In genomic region chr12:105351523-105351922, GRCh38 we compare ENCODE assay signal across 13 cellular contexts. TPM values are rescaled to one million over a fixed set of nuclear protein-coding genes. Genes with fewer than 3 reads are reported as not detected.
DNase-seq lines count a peak whose midpoint lies in the region; ATAC-seq and TF ChIP-seq lines count a peak whose summit lies in the region.
"Had no signal": no experiment of that assay in that cellular context is flagged by ENCODE, and none has a peak within 500 bp of the region (broad histone marks: within the 10 kb centered on the region; RNA-seq: fewer than 3 reads in every experiment).

No MANE protein-coding gene starts in this region.

- no peaks in the 10 kb centered on the region for H3K27me3 Mint-ChIP-seq in neural crest cell (ENCODE audit: low read depth)

- ATAC-seq in GM19023 (IDR thresholded peaks at IDR 0.05; ENCODE audit: unreplicated experiment) (peak; percentile 57), GM21717 (IDR thresholded peaks at IDR 0.05; ENCODE audit: unreplicated experiment) (peak; percentile 44), HG03442 (IDR thresholded peaks at IDR 0.05; ENCODE audit: unreplicated experiment) (peak; percentile 52)

- no peak overlapping the region for H3K27ac ChIP-seq in left ventricle myocardium inferior (replicated peaks)
- H3K27ac ChIP-seq: HL-60, neural progenitor cell had no signal

- peaks cover 15% of the 10 kb centered on the region for H3K36me3 Mint-ChIP-seq in neural crest cell (ENCODE audit: low read depth)

- peaks cover 9% of the 10 kb centered on the region for H3K4me1 ChIP-seq in left ventricle myocardium inferior

- H3K9me3 ChIP-seq in left ventricle myocardium inferior (replicated peaks): no peaks in the 10 kb centered on the region

- H3K4me1 Mint-ChIP-seq in neural crest cell: peaks cover 57% of the 10 kb centered on the region

- no peaks in the 10 kb centered on the region for H3K36me3 ChIP-seq in left ventricle myocardium inferior
- H3K36me3 ChIP-seq: neural progenitor cell had no signal

- peak overlapping the region; percentile 39 for H3K27ac Mint-ChIP-seq in neural crest cell (ENCODE audit: unreplicated experiment)
- H3K27ac Mint-ChIP-seq: neural progenitor cell had no signal

- no peak overlapping the region for H3K4me3 Mint-ChIP-seq in neural crest cell
- H3K4me3 Mint-ChIP-seq: neural progenitor cell had no signal

- TF ChIP-seq CTCF in neural crest cell (conservative IDR thresholded peaks at IDR 0.05) (no peak), left ventricle myocardium inferior (IDR thresholded peaks at IDR 0.05; ENCODE audit: borderline replicate concordance) (no peak)

- H3K9me3 Mint-ChIP-seq in neural crest cell: no peaks in the 10 kb centered on the region

- intact Hi-C loops in left ventricle myocardium inferior (cut with micrococcal nuclease): no loop called here

- H3K27me3 ChIP-seq in left ventricle myocardium inferior (ENCODE audit: low read depth): no peaks in the 10 kb centered on the region
- H3K27me3 ChIP-seq: neural progenitor cell had no signal

- H3K4me3 ChIP-seq in left ventricle myocardium inferior: no peak overlapping the region
- H3K4me3 ChIP-seq: neural progenitor cell had no signal

- DNase-seq in neural crest cell (ENCODE audit: low read depth, low spot score): no peak
- DNase-seq in NCI-H1105 (lab: John Stamatoyannopoulos, UW): no peak
- no peak for DNase-seq in DMS153 (lab: John Stamatoyannopoulos, UW)
- no peak for DNase-seq in left ventricle myocardium inferior
- DNase-seq: DMS 273 treated with DMSO at 0.1 percent for 48 hours; NCI-H1417 treated with DMSO at 0.1 percent for 48 hours; stimulated activated CD4-positive, alpha-beta T cell treated with anti-CD3 and anti-CD28 coated beads, Interleukin-12 subunit alpha, Interleukin-12 subunit beta, amount 100 ng/mL, for 4 hours; stimulated activated naive CD4-positive, alpha-beta T cell treated with Interleukin-2 at 50 U/mL for 16 hours had no signal

RNA-seq across cellular contexts. Expression of gene C12orf75, which starts 21.0 kb away (rescaled TPM):
- total RNA-seq in neural crest cell: 34.6 and 40.4 TPM in 2 replicates
- total RNA-seq in left ventricle myocardium inferior: 1.1 TPM

Comparison
In these comparisons a context has a peak if more than half of its experiments do, and no peak if none do; other contexts are left out.
1. RNA of gene C12orf75, which starts 21.0 kb away (total RNA-seq): 34.6 to 40.4 TPM in neural crest cell; 1.1 TPM in left ventricle myocardium inferior (single experiment); every median in the first group is over 10 times any median in the second.
2. Peak in every context shown above with its lines, with median percentiles within 50 percentile points of each other: ATAC-seq.